8 cellular contexts compared by ENCODE assay signal in the genomic region with DNA sequence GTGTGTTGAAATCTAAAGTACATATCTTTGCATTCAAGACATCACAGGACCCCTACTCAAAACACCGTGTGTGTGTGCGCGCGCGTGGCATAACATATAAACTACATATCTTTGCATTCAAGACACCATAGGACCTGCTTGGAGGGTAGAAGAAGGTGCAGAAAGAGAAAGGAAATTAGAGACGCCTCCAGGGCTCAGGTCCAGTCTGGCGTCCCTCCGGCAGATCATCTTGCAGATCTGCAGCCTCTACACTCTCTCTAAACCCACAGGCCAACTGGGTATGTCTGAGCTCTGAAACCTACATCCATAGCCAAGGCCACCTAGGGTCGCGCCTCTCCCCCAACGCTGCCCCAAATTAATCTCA. TPM values are rescaled to one million over a fixed set of nuclear protein-coding genes. Genes with fewer than 3 reads are reported as not detected.
DNase-seq lines count a peak whose midpoint lies in the region; ATAC-seq and TF ChIP-seq lines count a peak whose summit lies in the region.

No MANE protein-coding gene starts in this region.

- H3K4me3 ChIP-seq in H7 (ENCODE audit: insufficient read depth, low read depth, low read length), result peak overlapping the region; percentile 97; the same call in 1 of the 2 replicates

- H3K4me3 Mint-ChIP-seq in activated naive CD8-positive, alpha-beta T cell, result peak overlapping the region; percentile 89
- peak overlapping the region; percentile 89 for H3K4me3 Mint-ChIP-seq in memory B cell

- DNase-seq in H7, result no peak
- no peak for DNase-seq in memory B cell (ENCODE audit: low spot score in 2 of 2)
- no peak for DNase-seq in CD1c-positive myeloid dendritic cell (ENCODE audit: extremely low spot score)
- no peak for DNase-seq in mesenteric fat pad (ENCODE audit: low spot score)

- H3K36me3 Mint-ChIP-seq in activated naive CD8-positive, alpha-beta T cell, result no peaks in the 10 kb centered on the region
- H3K36me3 Mint-ChIP-seq in memory B cell, result no peaks in the 10 kb centered on the region

- ATAC-seq in memory B cell (ENCODE audit: low read depth) (no peak), HG03469 (IDR thresholded peaks at IDR 0.05; ENCODE audit: unreplicated experiment) (no peak), HG02678 (IDR thresholded peaks at IDR 0.05; ENCODE audit: unreplicated experiment) (no peak)

- peak overlapping the region; percentile 95 for H3K27ac ChIP-seq in 22Rv1

- no peaks in the 10 kb centered on the region for H3K9me3 Mint-ChIP-seq in activated naive CD8-positive, alpha-beta T cell (ENCODE audit: low read depth)
- no peaks in the 10 kb centered on the region for H3K9me3 Mint-ChIP-seq in memory B cell

- peak overlapping the region; percentile 90 for H3K27ac Mint-ChIP-seq in activated naive CD8-positive, alpha-beta T cell
- H3K27ac Mint-ChIP-seq in memory B cell, result peak overlapping the region; percentile 88

- H3K27me3 ChIP-seq in H7 (ENCODE audit: control insufficient read depth, insufficient read depth, low read length), result no peaks in the 10 kb centered on the region

- H3K27me3 Mint-ChIP-seq in activated naive CD8-positive, alpha-beta T cell, result no peaks in the 10 kb centered on the region
- H3K27me3 Mint-ChIP-seq in memory B cell, result no peaks in the 10 kb centered on the region

- H3K4me1 Mint-ChIP-seq in activated naive CD8-positive, alpha-beta T cell (ENCODE audit: low read depth), result peaks cover 19% of the 10 kb centered on the region
- H3K4me1 Mint-ChIP-seq in memory B cell, result peaks cover 21% of the 10 kb centered on the region

- peaks cover 3% of the 10 kb centered on the region for H3K36me3 ChIP-seq in H7 (replicated peaks; ENCODE audit: control insufficient read depth, insufficient read depth, low read length)

- no peak for TF ChIP-seq CTCF in 22Rv1 (IDR thresholded peaks at IDR 0.05)

RNA-seq across cellular contexts. Expression of gene PAFAH1B3, which starts 0.7 kb away (rescaled TPM):
- total RNA-seq in H7 (2014; rRNA removed; shearing (Covaris generic)), result 96.5 and 152 TPM in 2 replicates
- 5.2 TPM for total RNA-seq in mesenteric fat pad

RNA-seq across cellular contexts. Expression of gene PRR19, which starts 1.2 kb away (rescaled TPM):
- total RNA-seq in H7 (2014; rRNA removed; shearing (Covaris generic)), result 3.3 and 5.2 TPM in 2 replicates
- total RNA-seq in mesenteric fat pad, result not detected

RNA-seq across cellular contexts. Expression of gene TMEM145, which starts 10.0 kb away (rescaled TPM):
- 0.38 and 0.41 TPM in 2 replicates for total RNA-seq in H7 (2014; rRNA removed; shearing (Covaris generic))
- total RNA-seq in mesenteric fat pad, result not detected

RNA-seq across cellular contexts. Expression of gene MEGF8, which starts 22.4 kb away (rescaled TPM):
- 26.1 and 33.4 TPM in 2 replicates for total RNA-seq in H7 (2014; rRNA removed; shearing (Covaris generic))
- 25.8 TPM for total RNA-seq in mesenteric fat pad

RNA-seq across cellular contexts. Expression of gene CIC, which starts 34.0 kb away (rescaled TPM):
- total RNA-seq in H7 (2014; rRNA removed; shearing (Covaris generic)), result 16.1 and 20.1 TPM in 2 replicates
- 57.9 TPM for total RNA-seq in mesenteric fat pad

Comparison
In these comparisons a context has a peak if more than half of its experiments do, and no peak if none do; other contexts are left out.
1. RNA of gene PAFAH1B3, which starts 0.7 kb away (total RNA-seq): 96.5 to 152 TPM in H7; 5.2 TPM in mesenteric fat pad (single experiment); every median in the first group is over 10 times any median in the second.